1 cellular context compared by ENCODE assay signal in the genomic region with DNA sequence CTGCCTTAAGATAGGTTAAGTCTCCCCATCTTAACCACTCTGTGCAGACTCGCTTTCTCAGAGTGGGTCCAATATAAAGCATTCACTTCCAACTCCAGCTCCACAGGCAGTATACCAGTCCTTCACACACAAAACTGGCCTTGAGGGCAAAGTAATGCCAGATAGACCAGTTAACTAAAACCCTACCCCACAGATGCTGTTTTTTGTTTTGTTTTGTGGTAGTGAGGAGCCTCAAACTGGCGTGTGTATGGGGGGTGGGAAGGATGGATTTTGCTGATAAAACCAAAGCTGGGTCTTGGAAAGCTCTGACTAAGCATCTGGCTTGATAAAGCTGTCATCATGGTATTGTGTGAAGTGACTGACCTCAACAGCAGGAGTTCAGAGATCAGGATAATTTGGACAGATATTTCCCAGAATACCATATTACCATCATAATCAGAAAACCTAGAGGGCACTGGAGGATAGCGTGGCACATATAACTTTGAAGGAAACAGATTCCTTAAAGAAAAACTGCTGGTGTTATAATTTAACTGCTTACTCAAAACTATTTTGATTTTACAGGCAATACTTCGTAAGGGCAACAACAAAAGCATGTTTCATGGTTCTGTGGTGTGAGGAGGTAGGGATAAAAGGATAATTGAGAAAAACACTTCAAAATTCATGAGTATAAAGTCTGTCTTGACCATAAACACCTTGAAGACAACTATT.
TF ChIP-seq lines count a peak whose summit lies in the region.

No MANE protein-coding gene starts in this region.

TF ChIP-seq in K562, 482 proteins besides CTCF, POLR2A, EP300 and RAD21 (continued from another document and continues in another):
- no peak for TF ChIP-seq CBX2 (IDR thresholded peaks at IDR 0.05; ENCODE audit: insufficient read depth, low read length, poor library complexity, severe bottlenecking)
- TF ChIP-seq E2F1 (CRISPR knock-in tag; IDR thresholded peaks at IDR 0.05) = no peak
- TF ChIP-seq TFAM (CRISPR knock-in tag; conservative IDR thresholded peaks at IDR 0.05) = no peak
- TF ChIP-seq NR2C2 (CRISPR knock-in tag; IDR thresholded peaks at IDR 0.05) = no peak
- TF ChIP-seq NR2C2 (tag; IDR thresholded peaks at IDR 0.05) = peak; percentile 93
- peak; percentile 85; the same call in 1 of the 2 replicates for TF ChIP-seq ESRRA (IDR thresholded peaks at IDR 0.05; ENCODE audit: borderline replicate concordance, low read depth)
- TF ChIP-seq ARID2 (IDR thresholded peaks at IDR 0.05) = no peak
- TF ChIP-seq, protein P1, sequence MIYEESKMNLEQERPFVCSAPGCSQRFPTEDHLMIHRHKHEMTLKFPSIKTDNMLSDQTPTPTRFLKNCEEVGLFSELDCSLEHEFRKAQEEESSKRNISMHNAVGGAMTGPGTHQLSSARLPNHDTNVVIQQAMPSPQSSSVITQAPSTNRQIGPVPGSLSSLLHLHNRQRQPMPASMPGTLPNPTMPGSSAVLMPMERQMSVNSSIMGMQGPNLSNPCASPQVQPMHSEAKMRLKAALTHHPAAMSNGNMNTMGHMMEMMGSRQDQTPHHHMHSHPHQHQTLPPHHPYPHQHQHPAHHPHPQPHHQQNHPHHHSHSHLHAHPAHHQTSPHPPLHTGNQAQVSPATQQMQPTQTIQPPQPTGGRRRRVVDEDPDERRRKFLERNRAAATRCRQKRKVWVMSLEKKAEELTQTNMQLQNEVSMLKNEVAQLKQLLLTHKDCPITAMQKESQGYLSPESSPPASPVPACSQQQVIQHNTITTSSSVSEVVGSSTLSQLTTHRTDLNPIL (CRISPR knock-in tag; IDR thresholded peaks at IDR 0.05) = no peak
- peak; percentile 85 for TF ChIP-seq ZKSCAN8 (CRISPR knock-in tag; IDR thresholded peaks at IDR 0.05)
- TF ChIP-seq, protein P2, sequence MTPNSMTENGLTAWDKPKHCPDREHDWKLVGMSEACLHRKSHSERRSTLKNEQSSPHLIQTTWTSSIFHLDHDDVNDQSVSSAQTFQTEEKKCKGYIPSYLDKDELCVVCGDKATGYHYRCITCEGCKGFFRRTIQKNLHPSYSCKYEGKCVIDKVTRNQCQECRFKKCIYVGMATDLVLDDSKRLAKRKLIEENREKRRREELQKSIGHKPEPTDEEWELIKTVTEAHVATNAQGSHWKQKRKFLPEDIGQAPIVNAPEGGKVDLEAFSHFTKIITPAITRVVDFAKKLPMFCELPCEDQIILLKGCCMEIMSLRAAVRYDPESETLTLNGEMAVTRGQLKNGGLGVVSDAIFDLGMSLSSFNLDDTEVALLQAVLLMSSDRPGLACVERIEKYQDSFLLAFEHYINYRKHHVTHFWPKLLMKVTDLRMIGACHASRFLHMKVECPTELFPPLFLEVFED (CRISPR knock-in tag; conservative IDR thresholded peaks at IDR 0.05) = peak; percentile 72; the same call in 1 of the 2 replicates
- TF ChIP-seq MAFG (tag; conservative IDR thresholded peaks at IDR 0.05) = peak; percentile 91
- no peak for TF ChIP-seq PURB (CRISPR knock-in tag; IDR thresholded peaks at IDR 0.05; ENCODE audit: low read depth)
- no peak for TF ChIP-seq CHCHD3 (CRISPR knock-in tag; IDR thresholded peaks at IDR 0.05)
- no peak for TF ChIP-seq ZBTB8A (IDR thresholded peaks at IDR 0.05; ENCODE audit: partially characterized antibody)
- no peak for TF ChIP-seq ZNF57 (CRISPR knock-in tag; IDR thresholded peaks at IDR 0.05)
- no peak for TF ChIP-seq MYBL2 (IDR thresholded peaks at IDR 0.05; ENCODE audit: low read depth)
- no peak for TF ChIP-seq MYBL2 (CRISPR knock-in tag; IDR thresholded peaks at IDR 0.05; ENCODE audit: borderline replicate concordance)
- TF ChIP-seq, protein P3, sequence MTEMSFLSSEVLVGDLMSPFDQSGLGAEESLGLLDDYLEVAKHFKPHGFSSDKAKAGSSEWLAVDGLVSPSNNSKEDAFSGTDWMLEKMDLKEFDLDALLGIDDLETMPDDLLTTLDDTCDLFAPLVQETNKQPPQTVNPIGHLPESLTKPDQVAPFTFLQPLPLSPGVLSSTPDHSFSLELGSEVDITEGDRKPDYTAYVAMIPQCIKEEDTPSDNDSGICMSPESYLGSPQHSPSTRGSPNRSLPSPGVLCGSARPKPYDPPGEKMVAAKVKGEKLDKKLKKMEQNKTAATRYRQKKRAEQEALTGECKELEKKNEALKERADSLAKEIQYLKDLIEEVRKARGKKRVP (CRISPR knock-in tag; IDR thresholded peaks at IDR 0.05) = peak; percentile 39; the same call in 1 of the 2 replicates
- peak; percentile 96 for TF ChIP-seq NCOR1 (IDR thresholded peaks at IDR 0.05)
- peak; percentile 82; the same call in 1 of the 2 replicates for TF ChIP-seq ZNF311 (CRISPR knock-in tag; IDR thresholded peaks at IDR 0.05)
- TF ChIP-seq STAG1 (CRISPR knock-in tag; IDR thresholded peaks at IDR 0.05; ENCODE audit: borderline replicate concordance) = no peak
- TF ChIP-seq, protein P4, sequence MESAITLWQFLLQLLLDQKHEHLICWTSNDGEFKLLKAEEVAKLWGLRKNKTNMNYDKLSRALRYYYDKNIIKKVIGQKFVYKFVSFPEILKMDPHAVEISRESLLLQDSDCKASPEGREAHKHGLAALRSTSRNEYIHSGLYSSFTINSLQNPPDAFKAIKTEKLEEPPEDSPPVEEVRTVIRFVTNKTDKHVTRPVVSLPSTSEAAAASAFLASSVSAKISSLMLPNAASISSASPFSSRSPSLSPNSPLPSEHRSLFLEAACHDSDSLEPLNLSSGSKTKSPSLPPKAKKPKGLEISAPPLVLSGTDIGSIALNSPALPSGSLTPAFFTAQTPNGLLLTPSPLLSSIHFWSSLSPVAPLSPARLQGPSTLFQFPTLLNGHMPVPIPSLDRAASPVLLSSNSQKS (CRISPR knock-in tag; IDR thresholded peaks at IDR 0.05) = no peak
- TF ChIP-seq ATF1 (CRISPR knock-in tag; IDR thresholded peaks at IDR 0.05) = no peak
- TF ChIP-seq ATF1 (tag; IDR thresholded peaks at IDR 0.05) = peak; percentile 73
- TF ChIP-seq NFATC3 (IDR thresholded peaks at IDR 0.05) = peak; percentile 67; the same call in 1 of the 2 replicates
- no peak for TF ChIP-seq NFYB (IDR thresholded peaks at IDR 0.05; ENCODE audit: extremely low read depth, insufficient read length)
- no peak for TF ChIP-seq WHSC1 (IDR thresholded peaks at IDR 0.05; ENCODE audit: low read length)
- no peak for TF ChIP-seq PTTG1 (tag; IDR thresholded peaks at IDR 0.05; ENCODE audit: low read depth)
- peak; percentile 95 for TF ChIP-seq SMARCE1 (IDR thresholded peaks at IDR 0.05)
- peak; percentile 2 to 65; a peak in 2 of 4 replicates for TF ChIP-seq MAZ (CRISPR knock-in tag; conservative IDR thresholded peaks at IDR 0.05 in 1 of 2, IDR thresholded peaks at IDR 0.05 in 1 of 2)
- TF ChIP-seq, protein P5, sequence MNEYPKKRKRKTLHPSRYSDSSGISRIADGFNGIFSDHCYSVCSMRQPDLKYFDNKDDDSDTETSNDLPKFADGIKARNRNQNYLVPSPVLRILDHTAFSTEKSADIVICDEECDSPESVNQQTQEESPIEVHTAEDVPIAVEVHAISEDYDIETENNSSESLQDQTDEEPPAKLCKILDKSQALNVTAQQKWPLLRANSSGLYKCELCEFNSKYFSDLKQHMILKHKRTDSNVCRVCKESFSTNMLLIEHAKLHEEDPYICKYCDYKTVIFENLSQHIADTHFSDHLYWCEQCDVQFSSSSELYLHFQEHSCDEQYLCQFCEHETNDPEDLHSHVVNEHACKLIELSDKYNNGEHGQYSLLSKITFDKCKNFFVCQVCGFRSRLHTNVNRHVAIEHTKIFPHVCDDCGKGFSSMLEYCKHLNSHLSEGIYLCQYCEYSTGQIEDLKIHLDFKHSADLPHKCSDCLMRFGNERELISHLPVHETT (CRISPR knock-in tag; conservative IDR thresholded peaks at IDR 0.05 in 1 of 2, IDR thresholded peaks at IDR 0.05 in 1 of 2) = peak in 1 of 2 experiments; percentile 89; a peak in 2 of 4 replicates
- TF ChIP-seq IRF2 (CRISPR knock-in tag; IDR thresholded peaks at IDR 0.05) = no peak
- no peak for TF ChIP-seq NR3C1 (CRISPR knock-in tag; IDR thresholded peaks at IDR 0.05)
- TF ChIP-seq HEY1 (CRISPR knock-in tag; IDR thresholded peaks at IDR 0.05; ENCODE audit: borderline replicate concordance) = peak; percentile 93
- TF ChIP-seq MYNN (IDR thresholded peaks at IDR 0.05) = peak; percentile 85
- TF ChIP-seq MYNN (CRISPR knock-in tag; IDR thresholded peaks at IDR 0.05) = no peak
- TF ChIP-seq, protein P6, sequence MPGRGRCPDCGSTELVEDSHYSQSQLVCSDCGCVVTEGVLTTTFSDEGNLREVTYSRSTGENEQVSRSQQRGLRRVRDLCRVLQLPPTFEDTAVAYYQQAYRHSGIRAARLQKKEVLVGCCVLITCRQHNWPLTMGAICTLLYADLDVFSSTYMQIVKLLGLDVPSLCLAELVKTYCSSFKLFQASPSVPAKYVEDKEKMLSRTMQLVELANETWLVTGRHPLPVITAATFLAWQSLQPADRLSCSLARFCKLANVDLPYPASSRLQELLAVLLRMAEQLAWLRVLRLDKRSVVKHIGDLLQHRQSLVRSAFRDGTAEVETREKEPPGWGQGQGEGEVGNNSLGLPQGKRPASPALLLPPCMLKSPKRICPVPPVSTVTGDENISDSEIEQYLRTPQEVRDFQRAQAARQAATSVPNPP (IDR thresholded peaks at IDR 0.05; ENCODE audit: borderline replicate concordance, insufficient read depth, insufficient read length) = no peak
- TF ChIP-seq FOXA1 (IDR thresholded peaks at IDR 0.05; ENCODE audit: borderline replicate concordance) = no peak
- TF ChIP-seq HSF4 (CRISPR knock-in tag; IDR thresholded peaks at IDR 0.05; ENCODE audit: borderline replicate concordance) = no peak
- TF ChIP-seq ZNF445 (CRISPR knock-in tag; IDR thresholded peaks at IDR 0.05; ENCODE audit: low read depth) = no peak
- no peak for TF ChIP-seq PHB (CRISPR knock-in tag; IDR thresholded peaks at IDR 0.05)
- no peak for TF ChIP-seq ZNF165 (CRISPR knock-in tag; IDR thresholded peaks at IDR 0.05; ENCODE audit: borderline replicate concordance)
- peak; percentile 54; the same call in 1 of the 2 replicates for TF ChIP-seq MYC (IDR thresholded peaks at IDR 0.05; ENCODE audit: low read depth, low read length)
- no peak for TF ChIP-seq MYC (CRISPR knock-in tag; IDR thresholded peaks at IDR 0.05; ENCODE audit: borderline replicate concordance, low read depth)
- TF ChIP-seq SNIP1 (IDR thresholded peaks at IDR 0.05; ENCODE audit: low read depth) = no peak
- no peak for TF ChIP-seq ASH1L (IDR thresholded peaks at IDR 0.05; ENCODE audit: borderline replicate concordance, low read depth, partially characterized antibody)
- TF ChIP-seq JUNB (CRISPR knock-in tag; conservative IDR thresholded peaks at IDR 0.05) = no peak
- no peak for TF ChIP-seq GTF2E2 (tag; IDR thresholded peaks at IDR 0.05)
- TF ChIP-seq SMARCC2 (IDR thresholded peaks at IDR 0.05; ENCODE audit: low read depth) = peak; percentile 90
- TF ChIP-seq DNMT1 (IDR thresholded peaks at IDR 0.05) = 0 out of 2 replicates have a peak, but pooled peaks have one; percentile 5
- no peak for TF ChIP-seq ZNF764 (CRISPR knock-in tag; IDR thresholded peaks at IDR 0.05; ENCODE audit: low read depth)
- TF ChIP-seq SAP30 (IDR thresholded peaks at IDR 0.05; ENCODE audit: borderline replicate concordance, insufficient read depth, low read depth, low read length, poor library complexity, severe bottlenecking) = no peak
- TF ChIP-seq TBL1XR1 (IDR thresholded peaks at IDR 0.05; ENCODE audit: low read length in 2 of 2) = peak in 1 of 2 experiments; percentile 93; a peak in 2 of 4 replicates
- TF ChIP-seq SREBF1 (IDR thresholded peaks at IDR 0.05; ENCODE audit: borderline replicate concordance, low read depth, low read length) = no peak
- no peak for TF ChIP-seq TAF15 (IDR thresholded peaks at IDR 0.05; ENCODE audit: low read depth, low read length)
- no peak for TF ChIP-seq ZNF140 (CRISPR knock-in tag; IDR thresholded peaks at IDR 0.05)
- TF ChIP-seq HDAC6 (IDR thresholded peaks at IDR 0.05; ENCODE audit: low read depth, low read length) = no peak
- no peak for TF ChIP-seq PCBP1 (IDR thresholded peaks at IDR 0.05; ENCODE audit: low read depth, low read length, poor library complexity, severe bottlenecking)
- TF ChIP-seq FOXP1 (CRISPR knock-in tag; IDR thresholded peaks at IDR 0.05) = 0 out of 2 replicates have a peak, but pooled peaks have one; percentile 68
- no peak for TF ChIP-seq BDP1 (IDR thresholded peaks at IDR 0.05; ENCODE audit: insufficient read depth, insufficient read length)
- peak; percentile 89 for TF ChIP-seq NCOA1 (IDR thresholded peaks at IDR 0.05; ENCODE audit: low read depth)
- no peak for TF ChIP-seq CLOCK (CRISPR knock-in tag; IDR thresholded peaks at IDR 0.05; ENCODE audit: borderline replicate concordance)
- TF ChIP-seq, protein P7, sequence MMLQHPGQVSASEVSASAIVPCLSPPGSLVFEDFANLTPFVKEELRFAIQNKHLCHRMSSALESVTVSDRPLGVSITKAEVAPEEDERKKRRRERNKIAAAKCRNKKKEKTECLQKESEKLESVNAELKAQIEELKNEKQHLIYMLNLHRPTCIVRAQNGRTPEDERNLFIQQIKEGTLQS (IDR thresholded peaks at IDR 0.05) = peak; percentile 88
- TF ChIP-seq, protein P7 (CRISPR knock-in tag; conservative IDR thresholded peaks at IDR 0.05) = no peak
- no peak for TF ChIP-seq HIVEP1 (CRISPR knock-in tag; IDR thresholded peaks at IDR 0.05)
- TF ChIP-seq ZNF778 (CRISPR knock-in tag; IDR thresholded peaks at IDR 0.05) = no peak
